Comparison of ENCODE assay signal across 11 cellular contexts in genomic region chr5:14105717-14106435, GRCh38. TPM values are rescaled to one million over a fixed set of nuclear protein-coding genes. Genes with fewer than 3 reads are reported as not detected.
A peak's percentile ranks its signal among the peaks of the same experiment; 100 is the strongest.
DNase-seq lines count a peak whose midpoint lies in the region; ATAC-seq, FAIRE-seq and TF ChIP-seq lines count a peak whose summit lies in the region.
"Had no signal": no experiment of that assay in that cellular context is flagged by ENCODE, and none has a peak within 500 bp of the region (broad histone marks: within the 10 kb centered on the region; RNA-seq: fewer than 3 reads in every experiment).

No MANE protein-coding gene starts in this region.

- H3K4me2 ChIP-seq in hepatocyte: no peak overlapping the region

- no peak for ATAC-seq in T-cell (replicated peaks in 1 of 4)
- ATAC-seq in sciatic nerve: no peak

- H3K9me3 ChIP-seq in hepatocyte (ENCODE audit: low read depth): no peaks in the 10 kb centered on the region
- no peaks in the 10 kb centered on the region for H3K9me3 ChIP-seq in suprapubic skin

- POLR2A ChIA-PET in T-cell (lab: Charles Lee): no interaction called here

- no peaks in the 10 kb centered on the region for H3K79me2 ChIP-seq in hepatocyte

- WGBS in hepatocyte (ENCODE audit: low lambda C conversion rate, missing lambda C conversion rate): 64% methylated on average over 2 of the region's 2 CpGs
- WGBS in suprapubic skin: 38% methylated on average over 2 of the region's 2 CpGs

- no peak overlapping the region for H2AFZ ChIP-seq in hepatocyte

- H3K4me1 Mint-ChIP-seq in T-cell: peaks cover 4 to 12% (median 8%) of the 10 kb centered on the region in 3 donors

- intact Hi-C loops in sciatic nerve (cut with DNase I): no loop called here

- no peak for TF ChIP-seq POLR2A in suprapubic skin (IDR thresholded peaks at IDR 0.05)

- peak; percentile 64 for DNase-seq in AG20443 (ENCODE audit: low spot score)
- peak; percentile 92 for DNase-seq in HTR-8/SVneo (ENCODE audit: insufficient read length, low spot score)
- DNase-seq in T1000 (lab: John Stamatoyannopoulos, UW): peak; percentile 54
- DNase-seq in hepatocyte (ENCODE audit: low spot score): peak; percentile 18
- no peak for DNase-seq in T-cell
- DNase-seq in suprapubic skin (ENCODE audit: low spot score in 2 of 2): no peak
- DNase-seq in NCI-H146 (lab: John Stamatoyannopoulos, UW): no peak
- no peak for DNase-seq in sciatic nerve (ENCODE audit: low spot score)
- DNase-seq: T-helper 1 cell had no signal

- H3K36me3 Mint-ChIP-seq in T-cell: no peaks in the 10 kb centered on the region

- peaks cover 9 to 27% of the 10 kb centered on the region in 2 donors for H3K27me3 Mint-ChIP-seq in T-cell

- no peak for TF ChIP-seq EP300 in suprapubic skin (IDR thresholded peaks at IDR 0.05)

- H3K36me3 ChIP-seq in hepatocyte (replicated peaks; ENCODE audit: insufficient read depth, low read depth) (no peaks in the 10 kb centered on the region), suprapubic skin (no peaks in the 10 kb centered on the region)

- no peaks in the 10 kb centered on the region for H3K9me2 ChIP-seq in hepatocyte (replicated peaks; ENCODE audit: insufficient read depth)

- H4K20me1 ChIP-seq in hepatocyte (ENCODE audit: insufficient read depth, poor library complexity, severe bottlenecking): no peaks in the 10 kb centered on the region

- no peak overlapping the region for H3K4me3 Mint-ChIP-seq in T-cell
- H3K4me3 Mint-ChIP-seq: activated T-helper 1 cell treated with anti-CD3 and anti-CD28 coated beads, Interleukin-12 subunit alpha, Interleukin-12 subunit beta, Interleukin-2, Interleukin-4 antibody, amounts not matched to agents 30 ng/mL and 10 ng/mL and 1 ng/mL, durations not matched to agents 14 hours and 24 hours and 36 hours had no signal

- no peak overlapping the region for H3K27ac ChIP-seq in hepatocyte
- no peak overlapping the region for H3K27ac ChIP-seq in suprapubic skin

- H3K27me3 ChIP-seq in hepatocyte (no peaks in the 10 kb centered on the region), suprapubic skin (no peaks in the 10 kb centered on the region)

- CTCF ChIA-PET in T-cell (lab: Charles Lee): interaction anchor here in 1 of 2 donors (0.7 kb wide), 1 partner anchor 154 kb away, joined by 3 read pairs; no protein-coding TSS in a partner anchor

- H3K27ac Mint-ChIP-seq in T-cell: no peak overlapping the region
- H3K27ac Mint-ChIP-seq: activated T-helper 1 cell treated with anti-CD3 and anti-CD28 coated beads, Interleukin-12 subunit alpha, Interleukin-12 subunit beta, Interleukin-2, Interleukin-4 antibody, amounts not matched to agents 30 ng/mL and 10 ng/mL and 1 ng/mL, durations not matched to agents 14 hours and 24 hours and 36 hours had no signal

- TF ChIP-seq CTCF in hepatocyte (IDR thresholded peaks at IDR 0.05; ENCODE audit: poor library complexity) (no peak), suprapubic skin (IDR thresholded peaks at IDR 0.05) (no peak)

- peaks cover 4 to 13% (median 9%) of the 10 kb centered on the region in 3 donors for H3K9me3 Mint-ChIP-seq in T-cell
- H3K9me3 Mint-ChIP-seq: activated T-helper 1 cell treated with anti-CD3 and anti-CD28 coated beads, Interleukin-12 subunit alpha, Interleukin-12 subunit beta, Interleukin-2, Interleukin-4 antibody, amounts not matched to agents 30 ng/mL and 10 ng/mL and 1 ng/mL, durations not matched to agents 14 hours and 24 hours and 36 hours had no signal

- peak; percentile 52 for FAIRE-seq in HTR-8/SVneo (lab: Jason Lieb, UNC)
- FAIRE-seq: frontal cortex had no signal

- H3K4me1 ChIP-seq in hepatocyte (ENCODE audit: insufficient read depth) (no peaks in the 10 kb centered on the region), suprapubic skin (peaks cover 6% of the 10 kb centered on the region)

- no peak overlapping the region for H3K4me3 ChIP-seq in hepatocyte
- H3K4me3 ChIP-seq in suprapubic skin: no peak overlapping the region

RNA-seq across cellular contexts. Expression of gene TRIO, which starts 37.3 kb away (rescaled TPM):
- total RNA-seq in hepatocyte: 63.0 and 78.2 TPM in 2 replicates
- 18.5 and 25.6 TPM in 2 replicates for polyA plus RNA-seq in hepatocyte
- total RNA-seq in T-cell: 10 to 100 TPM in 3 of 5 donors, 1 to 10 TPM in 2; 6.2 to 31.1 (median 11.8) TPM
- 100 to 1,000 TPM in 1 of 4 donors, 10 to 100 TPM in 3; 62.7 to 159 (median 70.4) TPM for total RNA-seq in suprapubic skin
- 192 TPM for total RNA-seq in sciatic nerve

Comparison
In these comparisons a context has a peak if more than half of its experiments do, and no peak if none do; other contexts are left out.
1. DNase-seq: peak in AG20443 (single experiment), HTR-8/SVneo (single experiment), T1000 (single experiment) and hepatocyte (single experiment); none in T-cell (0 of 34), suprapubic skin (0 of 2), NCI-H146 (single experiment) and sciatic nerve (single experiment).